1 cellular context compared by ENCODE assay signal in genomic region chr1:231240883-231241735, GRCh38.
TF ChIP-seq lines count a peak whose summit lies in the region.

Gene GNPAT (plus strand): TSS chr1:231241212. CDS start chr1:231241379, 167 bp downstream.

TF ChIP-seq in HepG2, 621 proteins besides CTCF, POLR2A, EP300 and RAD21 (continued from another document and continues in another):
- peak; percentile 52 for TF ChIP-seq FOXA3 (CRISPR knock-in tag; IDR thresholded peaks at IDR 0.05)
- TF ChIP-seq ZNF33B (CRISPR knock-in tag; IDR thresholded peaks at IDR 0.05): peak; percentile 56; the same call in 1 of the 2 replicates
- TF ChIP-seq RERE (CRISPR knock-in tag; IDR thresholded peaks at IDR 0.05; ENCODE audit: low read depth): no peak
- 0 out of 2 replicates have a peak, but pooled peaks have one; percentile 65 for TF ChIP-seq CAMTA2 (CRISPR knock-in tag; IDR thresholded peaks at IDR 0.05; ENCODE audit: borderline replicate concordance)
- peak; percentile 65; the same call in 1 of the 2 replicates for TF ChIP-seq CBX5 (CRISPR knock-in tag; IDR thresholded peaks at IDR 0.05; ENCODE audit: borderline replicate concordance)
- TF ChIP-seq HNRNPUL1 (IDR thresholded peaks at IDR 0.05; ENCODE audit: low read depth, low read length): no peak
- 0 out of 2 replicates have a peak, but pooled peaks have one; percentile 85 for TF ChIP-seq ZBTB42 (CRISPR knock-in tag; IDR thresholded peaks at IDR 0.05)
- no peak for TF ChIP-seq E2F2 (CRISPR knock-in tag; IDR thresholded peaks at IDR 0.05; ENCODE audit: borderline replicate concordance)
- peak; percentile 25; the same call in 1 of the 2 replicates for TF ChIP-seq PAX8 (CRISPR knock-in tag; IDR thresholded peaks at IDR 0.05; ENCODE audit: borderline replicate concordance)
- TF ChIP-seq ZNF513 (CRISPR knock-in tag; conservative IDR thresholded peaks at IDR 0.05): no peak
- TF ChIP-seq HMGXB3 (CRISPR knock-in tag; IDR thresholded peaks at IDR 0.05; ENCODE audit: borderline replicate concordance): no peak; the same call in 1 of the 2 replicates
- peak; percentile 62; the same call in 1 of the 2 replicates for TF ChIP-seq ZNF740 (CRISPR knock-in tag; IDR thresholded peaks at IDR 0.05)
- no peak for TF ChIP-seq KLF13 (CRISPR knock-in tag; IDR thresholded peaks at IDR 0.05)
- TF ChIP-seq HIC2 (CRISPR knock-in tag; IDR thresholded peaks at IDR 0.05; ENCODE audit: low read depth): no peak
- TF ChIP-seq, protein P1, sequence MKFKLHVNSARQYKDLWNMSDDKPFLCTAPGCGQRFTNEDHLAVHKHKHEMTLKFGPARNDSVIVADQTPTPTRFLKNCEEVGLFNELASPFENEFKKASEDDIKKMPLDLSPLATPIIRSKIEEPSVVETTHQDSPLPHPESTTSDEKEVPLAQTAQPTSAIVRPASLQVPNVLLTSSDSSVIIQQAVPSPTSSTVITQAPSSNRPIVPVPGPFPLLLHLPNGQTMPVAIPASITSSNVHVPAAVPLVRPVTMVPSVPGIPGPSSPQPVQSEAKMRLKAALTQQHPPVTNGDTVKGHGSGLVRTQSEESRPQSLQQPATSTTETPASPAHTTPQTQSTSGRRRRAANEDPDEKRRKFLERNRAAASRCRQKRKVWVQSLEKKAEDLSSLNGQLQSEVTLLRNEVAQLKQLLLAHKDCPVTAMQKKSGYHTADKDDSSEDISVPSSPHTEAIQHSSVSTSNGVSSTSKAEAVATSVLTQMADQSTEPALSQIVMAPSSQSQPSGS (CRISPR knock-in tag; IDR thresholded peaks at IDR 0.05): no peak
- TF ChIP-seq BORCS8-MEF2B (CRISPR knock-in tag; IDR thresholded peaks at IDR 0.05): peak; percentile 55
- TF ChIP-seq, protein P2, sequence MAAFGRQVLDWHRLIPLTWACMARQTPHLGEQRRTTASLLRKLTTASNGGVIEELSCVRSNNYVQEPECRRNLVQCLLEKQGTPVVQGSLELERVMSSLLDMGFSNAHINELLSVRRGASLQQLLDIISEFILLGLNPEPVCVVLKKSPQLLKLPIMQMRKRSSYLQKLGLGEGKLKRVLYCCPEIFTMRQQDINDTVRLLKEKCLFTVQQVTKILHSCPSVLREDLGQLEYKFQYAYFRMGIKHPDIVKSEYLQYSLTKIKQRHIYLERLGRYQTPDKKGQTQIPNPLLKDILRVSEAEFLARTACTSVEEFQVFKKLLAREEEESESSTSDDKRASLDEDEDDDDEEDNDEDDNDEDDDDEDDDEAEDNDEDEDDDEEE (CRISPR knock-in tag; IDR thresholded peaks at IDR 0.05): no peak
- 0 out of 2 replicates have a peak, but pooled peaks have one; percentile 58 for TF ChIP-seq NFE2L1 (CRISPR knock-in tag; IDR thresholded peaks at IDR 0.05; ENCODE audit: borderline replicate concordance)
- peak; percentile 83; the same call in 1 of the 2 replicates for TF ChIP-seq BRD4 (CRISPR knock-in tag; IDR thresholded peaks at IDR 0.05)
- TF ChIP-seq ZMYM4 (CRISPR knock-in tag; IDR thresholded peaks at IDR 0.05): peak; percentile 67
- peak; percentile 82; the same call in 1 of the 2 replicates for TF ChIP-seq SIN3A (IDR thresholded peaks at IDR 0.05; ENCODE audit: borderline replicate concordance, low read depth, low read length)
- TF ChIP-seq RARA (CRISPR knock-in tag; IDR thresholded peaks at IDR 0.05): peak; percentile 39
- TF ChIP-seq GATAD1 (CRISPR knock-in tag; IDR thresholded peaks at IDR 0.05): peak; percentile 90
- TF ChIP-seq ZZZ3 (CRISPR knock-in tag; IDR thresholded peaks at IDR 0.05; ENCODE audit: borderline replicate concordance): no peak
- no peak for TF ChIP-seq GLI4 (CRISPR knock-in tag; IDR thresholded peaks at IDR 0.05; ENCODE audit: borderline replicate concordance)
- TF ChIP-seq CBX2 (IDR thresholded peaks at IDR 0.05; ENCODE audit: low read depth, low read length): no peak
- no peak for TF ChIP-seq CBX2 (CRISPR knock-in tag; IDR thresholded peaks at IDR 0.05; ENCODE audit: low read depth)
- TF ChIP-seq, protein P3, sequence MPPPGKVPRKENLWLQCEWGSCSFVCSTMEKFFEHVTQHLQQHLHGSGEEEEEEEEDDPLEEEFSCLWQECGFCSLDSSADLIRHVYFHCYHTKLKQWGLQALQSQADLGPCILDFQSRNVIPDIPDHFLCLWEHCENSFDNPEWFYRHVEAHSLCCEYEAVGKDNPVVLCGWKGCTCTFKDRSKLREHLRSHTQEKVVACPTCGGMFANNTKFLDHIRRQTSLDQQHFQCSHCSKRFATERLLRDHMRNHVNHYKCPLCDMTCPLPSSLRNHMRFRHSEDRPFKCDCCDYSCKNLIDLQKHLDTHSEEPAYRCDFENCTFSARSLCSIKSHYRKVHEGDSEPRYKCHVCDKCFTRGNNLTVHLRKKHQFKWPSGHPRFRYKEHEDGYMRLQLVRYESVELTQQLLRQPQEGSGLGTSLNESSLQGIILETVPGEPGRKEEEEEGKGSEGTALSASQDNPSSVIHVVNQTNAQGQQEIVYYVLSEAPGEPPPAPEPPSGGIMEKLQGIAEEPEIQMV (CRISPR knock-in tag; IDR thresholded peaks at IDR 0.05; ENCODE audit: low read depth): peak; percentile 51; the same call in 1 of the 2 replicates
- TF ChIP-seq TFDP2 (CRISPR knock-in tag; IDR thresholded peaks at IDR 0.05): peak; percentile 73
- peak; percentile 81 for TF ChIP-seq ZNF317 (CRISPR knock-in tag; IDR thresholded peaks at IDR 0.05)
- no peak for TF ChIP-seq PAF1 (CRISPR knock-in tag; IDR thresholded peaks at IDR 0.05)
- TF ChIP-seq NR2F2 (IDR thresholded peaks at IDR 0.05; ENCODE audit: borderline replicate concordance, low read depth): peak; percentile 36; the same call in 1 of the 2 replicates
- peak; percentile 77; the same call in 1 of the 2 replicates for TF ChIP-seq E2F1 (CRISPR knock-in tag; IDR thresholded peaks at IDR 0.05)
- 0 out of 2 replicates have a peak, but pooled peaks have one; percentile 16 for TF ChIP-seq JUN (CRISPR knock-in tag; IDR thresholded peaks at IDR 0.05)
- TF ChIP-seq RXRB (CRISPR knock-in tag; IDR thresholded peaks at IDR 0.05; ENCODE audit: borderline replicate concordance): no peak; the same call in 1 of the 2 replicates
